10 cellular contexts compared by ENCODE assay signal in genomic region chr5:16585028-16585667, GRCh38. TPM values are rescaled to one million over a fixed set of nuclear protein-coding genes. Genes with fewer than 3 reads are reported as not detected.
DNase-seq lines count a peak whose midpoint lies in the region; ATAC-seq and TF ChIP-seq lines count a peak whose summit lies in the region.
"Had no signal": no experiment of that assay in that cellular context is flagged by ENCODE, and none has a peak within 500 bp of the region (broad histone marks: within the 10 kb centered on the region; RNA-seq: fewer than 3 reads in every experiment).

No MANE protein-coding gene starts in this region.

- in situ Hi-C loops in gastrocnemius medialis (cut with MboI; ENCODE audit: low sequenced_read_pairs in 4 of 4): no loop called here

- no peaks in the 10 kb centered on the region for H3K27me3 Mint-ChIP-seq in effector memory CD8-positive, alpha-beta T cell

- peak; percentile 63 to 68 for ATAC-seq in activated CD4-positive, CD25-positive, alpha-beta regulatory T cell treated with anti-CD3 and anti-CD28 coated beads, Interleukin-2, amount 50 U/mL, for 24 hours
- ATAC-seq in gastrocnemius medialis (peak; percentile 27 to 59), HG03521 (IDR thresholded peaks at IDR 0.05; ENCODE audit: unreplicated experiment) (no peak), HG02763 (IDR thresholded peaks at IDR 0.05; ENCODE audit: unreplicated experiment) (no peak)
- no peak for ATAC-seq in effector memory CD8-positive, alpha-beta T cell (replicated peaks)

- peaks cover 8% of the 10 kb centered on the region in 2 donors for H3K4me1 Mint-ChIP-seq in effector memory CD8-positive, alpha-beta T cell (ENCODE audit: low read depth in 2 of 2)

- no peaks in the 10 kb centered on the region for H3K27me3 ChIP-seq in colonic mucosa
- H3K27me3 ChIP-seq in gastrocnemius medialis: no peaks in the 10 kb centered on the region
- H3K27me3 ChIP-seq: BLaER1 had no signal

- H3K4me1 ChIP-seq in colonic mucosa (no peaks in the 10 kb centered on the region), gastrocnemius medialis (no peaks in the 10 kb centered on the region)
- H3K4me1 ChIP-seq: BLaER1 had no signal

- no peak overlapping the region for H3K27ac ChIP-seq in colonic mucosa
- H3K27ac ChIP-seq in gastrocnemius medialis: no peak overlapping the region
- H3K27ac ChIP-seq: BLaER1, skin epidermis had no signal

- TF ChIP-seq POLR2A in gastrocnemius medialis (IDR thresholded peaks at IDR 0.05): no peak

- TF ChIP-seq CTCF in colonic mucosa (IDR thresholded peaks at IDR 0.05) (peak; percentile 32), gastrocnemius medialis (IDR thresholded peaks at IDR 0.05 in 4 of 5, conservative IDR thresholded peaks at IDR 0.05 in 1 of 5) (peak in 3 of 5 experiments; percentile 29 to 50 (median 35))

- H3K9ac ChIP-seq in colonic mucosa (ENCODE audit: low read depth in 2 of 2, low read length in 2 of 2): no peak overlapping the region
- H3K9ac ChIP-seq: BLaER1 had no signal

- no peaks in the 10 kb centered on the region for H3K36me3 ChIP-seq in colonic mucosa
- no peaks in the 10 kb centered on the region for H3K36me3 ChIP-seq in gastrocnemius medialis

- no peak for DNase-seq in activated CD4-positive, CD25-positive, alpha-beta regulatory T cell treated with anti-CD3 and anti-CD28 coated beads, Interleukin-2, amount 50 U/mL, for 72 hours
- DNase-seq in HT-29 (ENCODE audit: low spot score) (peak; percentile 23), colonic mucosa (no peak), gastrocnemius medialis (no peak)
- no peak for DNase-seq in effector memory CD8-positive, alpha-beta T cell

- no peaks in the 10 kb centered on the region for H3K9me3 ChIP-seq in colonic mucosa
- no peaks in the 10 kb centered on the region for H3K9me3 ChIP-seq in gastrocnemius medialis

- intact Hi-C loops in colonic mucosa (cut with DNase I): no loop called here
- intact Hi-C loops in gastrocnemius medialis (cut with DNase I; ENCODE audit: low total_unique reads): no loop called here

- no peaks in the 10 kb centered on the region for H3K9me3 Mint-ChIP-seq in effector memory CD8-positive, alpha-beta T cell

- no peak overlapping the region for H3K4me3 ChIP-seq in colonic mucosa
- no peak overlapping the region for H3K4me3 ChIP-seq in gastrocnemius medialis
- H3K4me3 ChIP-seq: BLaER1, skin epidermis had no signal

- peak overlapping the region in 1 of 2 donors; percentile 17 for H3K27ac Mint-ChIP-seq in effector memory CD8-positive, alpha-beta T cell

- no peak overlapping the region for H3K4me3 Mint-ChIP-seq in effector memory CD8-positive, alpha-beta T cell

- peaks cover 11% of the 10 kb centered on the region for H3K36me3 Mint-ChIP-seq in effector memory CD8-positive, alpha-beta T cell (ENCODE audit: insufficient read depth)

RNA-seq across cellular contexts. Expression of gene RETREG1, which starts 31.6 kb away (rescaled TPM):
- 0.83 and 1.6 TPM in 2 replicates for total RNA-seq in HT-29 (2014; rRNA removed; shearing (Covaris generic))
- total RNA-seq in colonic mucosa (10 to 100 TPM; 49.9 to 56.8 TPM), gastrocnemius medialis (100 to 1,000 TPM in 3 of 4 donors, 10 to 100 TPM in 1; 94.2 to 380 (median 305) TPM)

Comparison
In these comparisons a context has a peak if more than half of its experiments do, and no peak if none do; other contexts are left out.
1. ATAC-seq: peak in activated CD4-positive, CD25-positive, alpha-beta regulatory T cell treated with anti-CD3 and anti-CD28 coated beads, Interleukin-2, amount 50 U/mL, for 24 hours (2 of 2) and gastrocnemius medialis (2 of 2); none in effector memory CD8-positive, alpha-beta T cell (single experiment), HG03521 (single experiment) and HG02763 (single experiment).
2. RNA of gene RETREG1, which starts 31.6 kb away (total RNA-seq): 94.2 to 380 TPM in gastrocnemius medialis and 49.9 to 56.8 TPM in colonic mucosa; 0.83 to 1.6 TPM in HT-29; every median in the first group is over 10 times any median in the second.